1 cellular context compared by ENCODE assay signal in genomic region chr1:223745731-223746130, GRCh38.
TF ChIP-seq lines count a peak whose summit lies in the region.

No MANE protein-coding gene starts in this region.

TF ChIP-seq in HCT116, 20 proteins besides CTCF, POLR2A, EP300 and RAD21:
- TF ChIP-seq EGR1 (IDR thresholded peaks at IDR 0.05; ENCODE audit: low read depth) (no peak), ELF1 (IDR thresholded peaks at IDR 0.05; ENCODE audit: borderline replicate concordance, low read depth) (no peak), SRF (IDR thresholded peaks at IDR 0.05; ENCODE audit: low read depth) (no peak), REST (IDR thresholded peaks at IDR 0.05; ENCODE audit: low read depth) (no peak), YY1 (IDR thresholded peaks at IDR 0.05; ENCODE audit: extremely low read depth, insufficient replicate concordance, low read depth, low read length) (no peak), ZNF274 (IDR thresholded peaks at IDR 0.05; ENCODE audit: low read depth, low read length) (no peak), EZH2 (IDR thresholded peaks at IDR 0.05) (no peak), FOSL1 (IDR thresholded peaks at IDR 0.05; ENCODE audit: low read depth) (no peak), ZBTB33 (IDR thresholded peaks at IDR 0.05; ENCODE audit: extremely low read depth, insufficient replicate concordance, low read length) (no peak), EZH2phosphoT487 (IDR thresholded peaks at IDR 0.05; ENCODE audit: borderline replicate concordance) (no peak), JUND (IDR thresholded peaks at IDR 0.05) (no peak), TCF7L2 (IDR thresholded peaks at IDR 0.05; ENCODE audit: borderline replicate concordance, extremely low read depth, insufficient read depth, insufficient read length) (no peak), CEBPB (IDR thresholded peaks at IDR 0.05; ENCODE audit: low read depth) (no peak), ZFX (IDR thresholded peaks at IDR 0.05) (no peak), SP1 (IDR thresholded peaks at IDR 0.05; ENCODE audit: low read depth) (no peak), CBX3 (IDR thresholded peaks at IDR 0.05; ENCODE audit: low read depth) (no peak)
- TF ChIP-seq, protein P1, sequence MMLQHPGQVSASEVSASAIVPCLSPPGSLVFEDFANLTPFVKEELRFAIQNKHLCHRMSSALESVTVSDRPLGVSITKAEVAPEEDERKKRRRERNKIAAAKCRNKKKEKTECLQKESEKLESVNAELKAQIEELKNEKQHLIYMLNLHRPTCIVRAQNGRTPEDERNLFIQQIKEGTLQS (IDR thresholded peaks at IDR 0.05), result no peak
- TF ChIP-seq, protein P2, sequence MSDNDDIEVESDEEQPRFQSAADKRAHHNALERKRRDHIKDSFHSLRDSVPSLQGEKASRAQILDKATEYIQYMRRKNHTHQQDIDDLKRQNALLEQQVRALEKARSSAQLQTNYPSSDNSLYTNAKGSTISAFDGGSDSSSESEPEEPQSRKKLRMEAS (IDR thresholded peaks at IDR 0.05), result no peak
